Comparison of ENCODE assay signal across 1 cellular context in the genomic region with DNA sequence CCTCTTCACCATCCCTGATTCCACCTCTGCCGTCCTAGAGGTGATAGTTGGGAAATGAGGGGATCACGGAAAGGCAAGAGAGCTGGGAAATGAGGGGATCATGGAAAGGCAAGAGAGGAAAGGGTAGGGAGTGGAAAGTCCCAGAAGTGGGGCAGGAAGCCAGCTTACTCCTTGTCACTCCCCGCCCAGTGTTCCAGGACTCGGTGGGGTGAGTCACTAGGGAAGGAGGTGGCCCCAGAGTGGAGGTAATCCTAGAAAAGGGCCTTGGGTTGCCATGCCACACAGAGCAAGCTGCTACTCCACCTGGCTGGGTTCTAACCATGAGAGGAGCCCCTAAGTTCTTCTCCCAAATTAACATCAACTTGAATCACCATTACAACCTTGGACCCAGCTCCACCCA.
TF ChIP-seq lines count a peak whose summit lies in the region.

No MANE protein-coding gene starts in this region.

TF ChIP-seq in HCT116, 20 proteins besides CTCF, POLR2A, EP300 and RAD21 (continued from another document):
- TF ChIP-seq SP1 (IDR thresholded peaks at IDR 0.05; ENCODE audit: low read depth) (no peak), CEBPB (IDR thresholded peaks at IDR 0.05; ENCODE audit: low read depth) (no peak), JUND (IDR thresholded peaks at IDR 0.05) (no peak), ZFX (IDR thresholded peaks at IDR 0.05) (no peak)
- TF ChIP-seq, protein P1, sequence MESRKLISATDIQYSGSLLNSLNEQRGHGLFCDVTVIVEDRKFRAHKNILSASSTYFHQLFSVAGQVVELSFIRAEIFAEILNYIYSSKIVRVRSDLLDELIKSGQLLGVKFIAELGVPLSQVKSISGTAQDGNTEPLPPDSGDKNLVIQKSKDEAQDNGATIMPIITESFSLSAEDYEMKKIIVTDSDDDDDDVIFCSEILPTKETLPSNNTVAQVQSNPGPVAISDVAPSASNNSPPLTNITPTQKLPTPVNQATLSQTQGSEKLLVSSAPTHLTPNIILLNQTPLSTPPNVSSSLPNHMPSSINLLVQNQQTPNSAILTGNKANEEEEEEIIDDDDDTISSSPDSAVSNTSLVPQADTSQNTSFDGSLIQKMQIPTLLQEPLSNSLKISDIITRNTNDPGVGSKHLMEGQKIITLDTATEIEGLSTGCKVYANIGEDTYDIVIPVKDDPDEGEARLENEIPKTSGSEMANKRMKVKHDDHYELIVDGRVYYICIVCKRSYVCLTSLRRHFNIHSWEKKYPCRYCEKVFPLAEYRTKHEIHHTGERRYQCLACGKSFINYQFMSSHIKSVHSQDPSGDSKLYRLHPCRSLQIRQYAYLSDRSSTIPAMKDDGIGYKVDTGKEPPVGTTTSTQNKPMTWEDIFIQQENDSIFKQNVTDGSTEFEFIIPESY (IDR thresholded peaks at IDR 0.05; ENCODE audit: extremely low read depth, insufficient replicate concordance, low read length): no peak
